Comparison of ENCODE assay signal across 24 cellular contexts in genomic region chr5:133253076-133253475, GRCh38.
"Had no signal": no experiment of that assay in that cellular context is flagged by ENCODE, and none has a peak within 500 bp of the region (broad histone marks: within the 10 kb centered on the region; RNA-seq: fewer than 3 reads in every experiment).

No MANE protein-coding gene starts in this region.

- H3K9ac ChIP-seq: parathyroid adenoma had no signal

- DNase-seq: dorsolateral prefrontal cortex; effector CD4-positive, alpha-beta T cell; hypothalamus; immature natural killer cell; islet precursor cell; kidney glomerular epithelial cell; left colon; left ventricle myocardium inferior; natural killer cell; small intestine; stimulated activated CD4-positive, alpha-beta T cell treated with anti-CD3 and anti-CD28 coated beads, Interleukin-15, amount 100 ng/mL, for 24 hours; stimulated activated CD4-positive, alpha-beta T cell treated with anti-CD3 and anti-CD28 coated beads, Interleukin-2, amount 100 ng/mL, for 48 hours; stimulated activated naive CD4-positive, alpha-beta T cell; stimulated activated naive CD8-positive, alpha-beta T cell treated with anti-CD3 and anti-CD28 coated beads, Interleukin-15, amount 100 ng/mL, for 72 hours; transverse colon; upper lobe of right lung; uterus had no signal

- H3K4me3 Mint-ChIP-seq: immature natural killer cell; memory B cell; natural killer cell; neural crest cell; stimulated activated naive CD8-positive, alpha-beta T cell treated with anti-CD3 and anti-CD28 coated beads, Interleukin-15, amount 100 ng/mL, for 72 hours had no signal

- H3K9me3 Mint-ChIP-seq: immature natural killer cell; memory B cell; natural killer cell; neural crest cell; stimulated activated naive CD8-positive, alpha-beta T cell treated with anti-CD3 and anti-CD28 coated beads, Interleukin-15, amount 100 ng/mL, for 72 hours had no signal

- ATAC-seq: left colon; natural killer cell; right lobe of liver; stimulated activated naive CD8-positive, alpha-beta T cell treated with anti-CD3 and anti-CD28 coated beads, Interleukin-15, amount 100 ng/mL, for 72 hours; upper lobe of right lung had no signal

- H3K4me1 ChIP-seq: left ventricle myocardium inferior, right lobe of liver, suprapubic skin, transverse colon, upper lobe of right lung, uterus had no signal

- H3K36me3 ChIP-seq: left ventricle myocardium inferior, right lobe of liver, suprapubic skin, transverse colon, upper lobe of right lung, uterus had no signal

- H3K79me2 ChIP-seq: parathyroid adenoma had no signal

- H3K4me1 Mint-ChIP-seq: immature natural killer cell, memory B cell, natural killer cell, neural crest cell had no signal

- H3K9me3 ChIP-seq: left ventricle myocardium inferior, right lobe of liver, suprapubic skin, transverse colon, upper lobe of right lung, uterus had no signal

- H3K4me3 ChIP-seq: dorsolateral prefrontal cortex, left ventricle myocardium inferior, lung, right lobe of liver, suprapubic skin, transverse colon, upper lobe of right lung, uterus had no signal

- H3K27ac ChIP-seq: left ventricle myocardium inferior, parathyroid adenoma, right lobe of liver, suprapubic skin, transverse colon, upper lobe of right lung, uterus had no signal

- H3K36me3 Mint-ChIP-seq: immature natural killer cell, memory B cell, natural killer cell had no signal

- H3K27ac Mint-ChIP-seq: immature natural killer cell; memory B cell; natural killer cell; progenitor cell of endocrine pancreas; stimulated activated naive CD8-positive, alpha-beta T cell treated with anti-CD3 and anti-CD28 coated beads, Interleukin-15, amount 100 ng/mL, for 72 hours had no signal

- H3K27me3 ChIP-seq: dorsolateral prefrontal cortex, right lobe of liver, suprapubic skin, transverse colon, upper lobe of right lung, uterus had no signal

- H2AFZ ChIP-seq: parathyroid adenoma had no signal

- H3K27me3 Mint-ChIP-seq: memory B cell; progenitor cell of endocrine pancreas; stimulated activated naive CD8-positive, alpha-beta T cell treated with anti-CD3 and anti-CD28 coated beads, Interleukin-15, amount 100 ng/mL, for 72 hours had no signal
